8 cellular contexts compared by ENCODE assay signal in the genomic region with DNA sequence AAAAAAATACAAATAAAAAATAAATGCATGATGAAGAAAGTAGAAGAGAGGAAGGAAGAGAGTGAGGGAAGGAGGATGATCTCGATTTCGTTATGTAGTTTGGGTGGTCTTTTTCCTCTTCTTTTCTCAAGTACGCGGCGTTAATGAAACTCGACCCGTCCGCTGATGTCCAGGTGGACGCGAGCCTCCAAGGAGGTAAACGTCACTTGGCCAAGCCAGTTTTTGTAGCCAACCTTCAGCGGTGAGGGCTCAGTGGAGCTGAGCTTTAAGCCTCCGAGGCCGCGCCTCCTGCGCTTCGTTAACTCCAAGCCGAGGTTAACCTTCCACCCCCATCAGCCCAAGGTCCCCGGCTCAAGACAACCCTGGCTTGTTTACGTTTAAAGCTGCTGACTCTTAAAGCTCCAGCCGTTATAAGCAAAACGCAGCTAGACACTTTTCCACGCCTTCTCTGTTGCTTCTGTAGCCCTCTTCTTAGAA. TPM values are rescaled to one million over a fixed set of nuclear protein-coding genes. Genes with fewer than 3 reads are reported as not detected.
DNase-seq lines count a peak whose midpoint lies in the region; ATAC-seq and TF ChIP-seq lines count a peak whose summit lies in the region.

No MANE protein-coding gene starts in this region.

- peak overlapping the region; percentile 98 for H3K4me3 Mint-ChIP-seq in glutamatergic neuron (ENCODE audit: unreplicated experiment)

- peak overlapping the region; percentile 79 for H3K4me3 ChIP-seq in parathyroid adenoma (ENCODE audit: low read depth, low read length)

- H3K27me3 ChIP-seq in parathyroid adenoma (ENCODE audit: control insufficient read depth, insufficient read depth, low read length): no peaks in the 10 kb centered on the region

- peak overlapping the region; percentile 81 for H3K4me2 ChIP-seq in parathyroid adenoma (ENCODE audit: low read length)

- peak overlapping the region; percentile 98 for H3K27ac ChIP-seq in parathyroid adenoma

- in situ Hi-C loops in ACHN (cut with HindIII; ENCODE audit: low pct_ligation_motif_present, low pct_unique_long_range_greater_than_20kb, low sequenced_read_pairs): no loop called here

- H3K27ac Mint-ChIP-seq in glutamatergic neuron (ENCODE audit: unreplicated experiment): peak overlapping the region; percentile 86

- TF ChIP-seq CTCF in glutamatergic neuron (IDR thresholded peaks at IDR 0.05; ENCODE audit: partially characterized antibody, unreplicated experiment) (no peak), parathyroid adenoma (IDR thresholded peaks at IDR 0.05) (no peak)

- peak overlapping the region; percentile 81 for H3K9ac ChIP-seq in parathyroid adenoma

- H3K4me1 ChIP-seq in parathyroid adenoma: peaks cover 15% of the 10 kb centered on the region

- peak; percentile 60 for DNase-seq in ACHN
- peak; percentile 69 for DNase-seq in NCI-H510A treated with DMSO at 0.1 percent for 48 hours (lab: John Stamatoyannopoulos, UW)
- peak; percentile 20 for DNase-seq in activated effector memory CD4-positive, alpha-beta T cell treated with Interleukin-2 at 50 U/mL for 16 hours
- DNase-seq in glutamatergic neuron: peak; percentile 45
- DNase-seq in GDM1 (lab: John Stamatoyannopoulos, UW): no peak

- no peaks in the 10 kb centered on the region for H3K9me3 ChIP-seq in parathyroid adenoma (ENCODE audit: control insufficient read depth, low read length)

- H3K79me2 ChIP-seq in parathyroid adenoma: peaks cover 5% of the 10 kb centered on the region

- peak; percentile 26 for ATAC-seq in GM18870 (IDR thresholded peaks at IDR 0.05; ENCODE audit: unreplicated experiment)
- no peak for ATAC-seq in GM21786 (IDR thresholded peaks at IDR 0.05; ENCODE audit: unreplicated experiment)

- H3K4me1 Mint-ChIP-seq in glutamatergic neuron (ENCODE audit: low read depth, unreplicated experiment): peaks cover 15% of the 10 kb centered on the region

- no peaks in the 10 kb centered on the region for H3K36me3 ChIP-seq in parathyroid adenoma (ENCODE audit: control insufficient read depth, insufficient read depth, low read length)

- H2AFZ ChIP-seq in parathyroid adenoma: peak overlapping the region; percentile 75

- peaks cover 4% of the 10 kb centered on the region for H3K9me3 Mint-ChIP-seq in glutamatergic neuron (ENCODE audit: unreplicated experiment)

- peaks cover 7% of the 10 kb centered on the region for H3K27me3 Mint-ChIP-seq in glutamatergic neuron (ENCODE audit: unreplicated experiment)

- H3K36me3 Mint-ChIP-seq in glutamatergic neuron (ENCODE audit: unreplicated experiment): no peaks in the 10 kb centered on the region

RNA-seq across cellular contexts. Expression of a gene that starts 0.7 kb away (rescaled TPM):
- 77.9 TPM for total RNA-seq in glutamatergic neuron (ENCODE audit: unreplicated experiment)
